Comparison of ENCODE assay signal across 1 cellular context in genomic region chr12:132986001-132986884, GRCh38.
TF ChIP-seq lines count a peak whose summit lies in the region.

TSS of gene ZNF26 (plus strand) at chr12:132986367. CDS start at chr12:132986841, 474 bp downstream.

TF ChIP-seq in HepG2, 621 proteins besides CTCF, POLR2A, EP300 and RAD21 (continued from another document and continues in another):
- TF ChIP-seq LRRFIP1 (CRISPR knock-in tag; conservative IDR thresholded peaks at IDR 0.05) (no peak), ZNF574 (CRISPR knock-in tag; IDR thresholded peaks at IDR 0.05) (peak; percentile 97), RERE (CRISPR knock-in tag; IDR thresholded peaks at IDR 0.05; ENCODE audit: low read depth) (0 out of 2 replicates have a peak, but pooled peaks have one; percentile 20), THAP11 (CRISPR knock-in tag; IDR thresholded peaks at IDR 0.05) (peak; percentile 100), AKAP8 (CRISPR knock-in tag; IDR thresholded peaks at IDR 0.05) (no peak), MAX (IDR thresholded peaks at IDR 0.05) (peak; percentile 96), NR2F6 (IDR thresholded peaks at IDR 0.05) (no peak), NR2F6 (CRISPR knock-in tag; IDR thresholded peaks at IDR 0.05) (peak; percentile 56; the same call in 1 of the 2 replicates), LBX2 (CRISPR knock-in tag; IDR thresholded peaks at IDR 0.05; ENCODE audit: borderline replicate concordance) (no peak), PTBP1 (IDR thresholded peaks at IDR 0.05; ENCODE audit: low read depth, low read length, poor library complexity, severe bottlenecking) (no peak), ZNF382 (CRISPR knock-in tag; IDR thresholded peaks at IDR 0.05; ENCODE audit: borderline replicate concordance) (no peak), ZBTB4 (CRISPR knock-in tag; IDR thresholded peaks at IDR 0.05; ENCODE audit: borderline replicate concordance) (no peak), ZNF292 (CRISPR knock-in tag; IDR thresholded peaks at IDR 0.05; ENCODE audit: borderline replicate concordance, low read depth) (no peak; the same call in 1 of the 2 replicates), CCAR2 (optimal IDR thresholded peaks at IDR 0.05; ENCODE audit: low read depth, low read length) (no peak), PRMT3 (CRISPR knock-in tag; IDR thresholded peaks at IDR 0.05; ENCODE audit: borderline replicate concordance, low read depth) (no peak), ZNF251 (CRISPR knock-in tag; IDR thresholded peaks at IDR 0.05) (no peak), MTERF4 (CRISPR knock-in tag; IDR thresholded peaks at IDR 0.05) (no peak; the same call in 1 of the 2 replicates), ELF3 (CRISPR knock-in tag; IDR thresholded peaks at IDR 0.05) (peak; percentile 97), GMEB2 (CRISPR knock-in tag; IDR thresholded peaks at IDR 0.05; ENCODE audit: low read depth) (peak; percentile 91), TARDBP (CRISPR knock-in tag; IDR thresholded peaks at IDR 0.05) (peak; percentile 86; the same call in 1 of the 2 replicates), ETV6 (CRISPR knock-in tag; conservative IDR thresholded peaks at IDR 0.05) (peak; percentile 36; the same call in 1 of the 2 replicates), ZBTB2 (CRISPR knock-in tag; IDR thresholded peaks at IDR 0.05; ENCODE audit: low read depth) (no peak)
